In genomic region chrX:155874571-155875244, GRCh38 we compare ENCODE assay signal across 13 cellular contexts. TPM values are rescaled to one million over a fixed set of nuclear protein-coding genes. Genes with fewer than 3 reads are reported as not detected.
DNase-seq lines count a peak whose midpoint lies in the region; ATAC-seq and TF ChIP-seq lines count a peak whose summit lies in the region.
"Had no signal": no experiment of that assay in that cellular context is flagged by ENCODE, and none has a peak within 500 bp of the region (broad histone marks: within the 10 kb centered on the region; RNA-seq: fewer than 3 reads in every experiment).

No MANE protein-coding gene starts in this region.

- no peaks in the 10 kb centered on the region for H3K9me3 Mint-ChIP-seq in activated CD4-positive, alpha-beta T cell treated with anti-CD3 and anti-CD28 coated beads for 36 hours (ENCODE audit: low read depth)
- peaks cover 2% of the 10 kb centered on the region for H3K9me3 Mint-ChIP-seq in glutamatergic neuron (ENCODE audit: unreplicated experiment)

- H3K4me3 Mint-ChIP-seq in activated CD4-positive, alpha-beta T cell treated with anti-CD3 and anti-CD28 coated beads for 36 hours: peak overlapping the region; percentile 8
- H3K4me3 Mint-ChIP-seq in T-helper 17 cell: peak overlapping the region; percentile 10
- H3K4me3 Mint-ChIP-seq in glutamatergic neuron (ENCODE audit: unreplicated experiment): no peak overlapping the region
- H3K4me3 Mint-ChIP-seq: H9 had no signal

- peaks cover 9% of the 10 kb centered on the region for H3K27me3 Mint-ChIP-seq in activated CD4-positive, alpha-beta T cell treated with anti-CD3 and anti-CD28 coated beads for 36 hours
- H3K27me3 Mint-ChIP-seq in T-helper 17 cell (peaks cover 20% of the 10 kb centered on the region), glutamatergic neuron (ENCODE audit: unreplicated experiment) (no peaks in the 10 kb centered on the region)

- H3K27ac Mint-ChIP-seq in activated CD4-positive, alpha-beta T cell treated with anti-CD3 and anti-CD28 coated beads for 36 hours: no peak overlapping the region
- H3K27ac Mint-ChIP-seq in T-helper 17 cell (no peak overlapping the region), glutamatergic neuron (ENCODE audit: unreplicated experiment) (no peak overlapping the region)
- H3K27ac Mint-ChIP-seq: activated naive CD4-positive, alpha-beta T cell treated with anti-CD3 and anti-CD28 coated beads, Interleukin-2, amount 50 U/mL, for 72 hours; H9 had no signal

- no peaks in the 10 kb centered on the region for H3K27me3 ChIP-seq in ovary

- H3K4me3 ChIP-seq in fibroblast of villous mesenchyme (ENCODE audit: low read depth, low read length) (peak overlapping the region; percentile 19), skeletal muscle cell (ENCODE audit: low read depth, low read length) (peak overlapping the region; percentile 21), ovary (no peak overlapping the region)

- TF ChIP-seq POLR2A in ovary (IDR thresholded peaks at IDR 0.05): no peak

- H3K4me1 ChIP-seq in ovary (ENCODE audit: insufficient read depth): no peaks in the 10 kb centered on the region

- no peak for DNase-seq in activated CD4-positive, alpha-beta T cell treated with anti-CD3 and anti-CD28 coated beads for 36 hours
- DNase-seq in activated CD4-positive, alpha-beta T cell treated with anti-CD3 and anti-CD28 coated beads, Interleukin-2, amount 50 U/mL, for 1 hour: no peak
- DNase-seq in T-helper 17 cell (no peak), fibroblast of villous mesenchyme (ENCODE audit: low read depth) (no peak), skeletal muscle cell (ENCODE audit: low read depth) (no peak), ovary (no peak), glutamatergic neuron (no peak), NCI-H2081 treated with DMSO at 0.1 percent for 48 hours (lab: John Stamatoyannopoulos, UW) (no peak)
- DNase-seq: cortex of kidney, DND-41, H9 had no signal

- H3K36me3 ChIP-seq in ovary: no peaks in the 10 kb centered on the region

- ATAC-seq in activated CD4-positive, alpha-beta T cell treated with anti-CD3 and anti-CD28 coated beads for 36 hours: no peak
- no peak for ATAC-seq in T-helper 17 cell
- ATAC-seq: Panc1 had no signal

- H3K36me3 Mint-ChIP-seq in activated CD4-positive, alpha-beta T cell treated with anti-CD3 and anti-CD28 coated beads for 36 hours (ENCODE audit: low read depth): no peaks in the 10 kb centered on the region
- H3K36me3 Mint-ChIP-seq in T-helper 17 cell (ENCODE audit: low read depth) (no peaks in the 10 kb centered on the region), glutamatergic neuron (ENCODE audit: unreplicated experiment) (no peaks in the 10 kb centered on the region)
- H3K36me3 Mint-ChIP-seq: activated naive CD4-positive, alpha-beta T cell treated with anti-CD3 and anti-CD28 coated beads, Interleukin-2, amount 50 U/mL, for 72 hours had no signal

- H3K4me1 Mint-ChIP-seq in activated CD4-positive, alpha-beta T cell treated with anti-CD3 and anti-CD28 coated beads for 36 hours: peaks cover 5% of the 10 kb centered on the region
- H3K4me1 Mint-ChIP-seq in T-helper 17 cell: no peaks in the 10 kb centered on the region
- H3K4me1 Mint-ChIP-seq in glutamatergic neuron (ENCODE audit: low read depth, unreplicated experiment): no peaks in the 10 kb centered on the region
- H3K4me1 Mint-ChIP-seq: H9 had no signal

- H3K9me3 ChIP-seq in T-helper 17 cell (ENCODE audit: control insufficient read depth, low read length, poor library complexity, severe bottlenecking) (no peaks in the 10 kb centered on the region), ovary (no peaks in the 10 kb centered on the region)

- WGBS in ovary, 3 donors: 32 to 55% (median 43%) methylated on average over 31 of the region's 31 CpGs

- POLR2A ChIA-PET in activated CD4-positive, alpha-beta T cell treated with anti-CD3 and anti-CD28 coated beads for 36 hours (lab: Charles Lee): no interaction called here

- CTCF ChIA-PET in activated CD4-positive, alpha-beta T cell treated with anti-CD3 and anti-CD28 coated beads for 36 hours (lab: Charles Lee): no interaction called here

- H3K27ac ChIP-seq in ovary: no peak overlapping the region

- TF ChIP-seq CTCF in fibroblast of villous mesenchyme (IDR thresholded peaks at IDR 0.05; ENCODE audit: insufficient read depth, low read depth, low read length) (no peak), ovary (IDR thresholded peaks at IDR 0.05) (no peak), glutamatergic neuron (IDR thresholded peaks at IDR 0.05; ENCODE audit: partially characterized antibody, unreplicated experiment) (no peak)

- no peak for TF ChIP-seq EP300 in ovary (IDR thresholded peaks at IDR 0.05)

- intact Hi-C loops in activated CD4-positive, alpha-beta T cell treated with anti-CD3 and anti-CD28 coated beads for 36 hours (cut with DNase I, micrococcal nuclease): no loop called here
- intact Hi-C loops in ovary (cut with DNase I): no loop called here

RNA-seq across cellular contexts. Expression of gene VAMP7, which starts 6.4 kb away (rescaled TPM):
- total RNA-seq in activated CD4-positive, alpha-beta T cell treated with anti-CD3 and anti-CD28 coated beads for 36 hours: 10 to 100 TPM; 34.9 to 37.2 TPM
- total RNA-seq in T-helper 17 cell (10 to 100 TPM; 20.0 to 37.4 TPM), fibroblast of villous mesenchyme (45.7 and 58.7 TPM in 2 replicates), ovary (10 to 100 TPM; 15.9 to 29.5 (median 23.0) TPM), glutamatergic neuron (ENCODE audit: unreplicated experiment) (19.5 TPM)
- 10 to 100 TPM; 21.2 to 42.9 TPM for polyA plus RNA-seq in ovary
